16 cellular contexts compared by ENCODE assay signal in the genomic region with DNA sequence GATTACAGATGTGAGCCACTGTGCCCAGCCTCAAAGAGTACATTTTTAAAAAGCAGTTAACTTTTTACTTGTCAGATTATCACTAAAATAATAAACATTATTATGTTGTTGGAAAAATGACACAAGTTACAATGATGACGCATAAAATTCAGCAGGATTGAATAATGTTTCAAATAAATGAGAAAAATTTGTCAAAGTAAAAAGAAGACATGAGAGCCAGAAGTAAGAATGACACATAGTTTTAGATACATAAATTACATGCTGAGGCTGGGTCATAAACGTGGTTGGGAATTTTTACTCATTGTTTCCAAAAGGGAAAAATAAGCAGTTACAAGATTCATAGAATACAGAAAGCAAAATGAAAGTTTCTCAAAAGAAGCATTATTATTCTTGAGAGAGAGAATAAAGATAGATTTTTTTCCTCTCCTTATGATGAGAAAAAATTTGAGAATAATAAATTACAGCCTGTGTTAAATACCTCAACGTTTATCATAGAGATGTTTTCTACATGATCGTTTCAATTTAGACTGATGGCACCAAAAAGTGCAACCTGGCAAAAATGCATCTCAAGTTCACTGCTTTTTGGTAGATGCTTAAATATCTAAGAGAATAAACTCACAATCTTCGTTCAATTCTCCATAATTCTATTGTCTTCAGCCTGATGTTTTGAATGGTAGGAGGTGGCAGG. TPM values are rescaled to one million over a fixed set of nuclear protein-coding genes. Genes with fewer than 3 reads are reported as not detected.
DNase-seq lines count a peak whose midpoint lies in the region; ATAC-seq and TF ChIP-seq lines count a peak whose summit lies in the region.
"Had no signal": no experiment of that assay in that cellular context is flagged by ENCODE, and none has a peak within 500 bp of the region (broad histone marks: within the 10 kb centered on the region; RNA-seq: fewer than 3 reads in every experiment).

No MANE protein-coding gene starts in this region.

- H3K4me1 ChIP-seq in muscle layer of colon (ENCODE audit: insufficient read depth, low read length) (peaks cover 35% of the 10 kb centered on the region), thoracic aorta (ENCODE audit: control insufficient read depth in 1 of 2, low read depth in 2 of 2) (peaks cover 5 to 17% of the 10 kb centered on the region in 2 donors), heart left ventricle (no peaks in the 10 kb centered on the region)
- H3K4me1 ChIP-seq: SJSA1 had no signal

- no peaks in the 10 kb centered on the region for H3K9me3 Mint-ChIP-seq in chondrocyte (ENCODE audit: low read depth)

- ATAC-seq in thoracic aorta (ENCODE audit: insufficient number of reproducible peaks, low FRiP score, low read depth) (peak; percentile 58), HG03432 (IDR thresholded peaks at IDR 0.05; ENCODE audit: unreplicated experiment) (no peak), GM21737 (IDR thresholded peaks at IDR 0.05; ENCODE audit: unreplicated experiment) (no peak), heart left ventricle (no peak), HG03565 (IDR thresholded peaks at IDR 0.05; ENCODE audit: unreplicated experiment) (no peak)
- ATAC-seq: K562 had no signal

- WGBS in heart left ventricle, 4 donors: 81 to 85% (median 84%) methylated on average over 5 of the region's 5 CpGs

- no peak overlapping the region for H3K4me3 Mint-ChIP-seq in chondrocyte (ENCODE audit: unreplicated experiment)

- peaks cover 13% of the 10 kb centered on the region for H3K36me3 Mint-ChIP-seq in chondrocyte (ENCODE audit: low read depth)

- H3K36me3 ChIP-seq in muscle layer of colon (ENCODE audit: insufficient read depth, low read length) (no peaks in the 10 kb centered on the region), thoracic aorta (no peaks in the 10 kb centered on the region), heart left ventricle (peaks cover 0 to 100% (median 23%) of the 10 kb centered on the region in 9 donors)
- H3K36me3 ChIP-seq: SJSA1 had no signal

- no peak for TF ChIP-seq CTCF in chondrocyte (IDR thresholded peaks at IDR 0.05)
- no peak for TF ChIP-seq CTCF in thoracic aorta (IDR thresholded peaks at IDR 0.05)
- TF ChIP-seq CTCF in heart left ventricle (IDR thresholded peaks at IDR 0.05): no peak

- no peak overlapping the region for H3K9ac ChIP-seq in muscle layer of colon (ENCODE audit: low read length)

- peak; percentile 22 for DNase-seq in GM04504 (ENCODE audit: low read depth)
- DNase-seq in chondrocyte (ENCODE audit: low spot score): no peak
- no peak for DNase-seq in thoracic aorta (ENCODE audit: low spot score)
- DNase-seq in heart left ventricle: no peak
- DNase-seq: C1 segment of cervical spinal cord, DMS 273 treated with DMSO at 0.1 percent for 48 hours, H7, NCI-H1092 treated with DMSO at 0.1 percent for 48 hours, NCI-H1694 treated with DMSO at 0.1 percent for 48 hours, NCI-H69 had no signal

- H3K27me3 Mint-ChIP-seq in chondrocyte (ENCODE audit: low read depth): no peaks in the 10 kb centered on the region

- H3K4me3 ChIP-seq in muscle layer of colon (ENCODE audit: low read depth in 1 of 2, low read length in 2 of 2) (no peak overlapping the region), thoracic aorta (peak overlapping the region; percentile 37), heart left ventricle (no peak overlapping the region)
- H3K4me3 ChIP-seq: K562, SJSA1 had no signal

- H3K27me3 ChIP-seq in muscle layer of colon (ENCODE audit: control insufficient read depth in 1 of 2, insufficient read depth in 2 of 2, low read length in 2 of 2) (no peaks in the 10 kb centered on the region), thoracic aorta (replicated peaks; ENCODE audit: insufficient read depth) (no peaks in the 10 kb centered on the region), heart left ventricle (no peaks in the 10 kb centered on the region)
- H3K27me3 ChIP-seq: SJSA1 had no signal

- H3K27ac Mint-ChIP-seq in chondrocyte (ENCODE audit: unreplicated experiment): peak overlapping the region; percentile 19

- peaks cover 19% of the 10 kb centered on the region for H3K4me1 Mint-ChIP-seq in chondrocyte (ENCODE audit: low read depth)

- intact Hi-C loops in heart left ventricle (cut with DNase I): no loop called here

- no peaks in the 10 kb centered on the region for H3K9me3 ChIP-seq in muscle layer of colon (ENCODE audit: low read length)
- H3K9me3 ChIP-seq in thoracic aorta: no peaks in the 10 kb centered on the region
- H3K9me3 ChIP-seq in heart left ventricle: no peaks in the 10 kb centered on the region
- H3K9me3 ChIP-seq: SJSA1 had no signal

- TF ChIP-seq POLR2A in heart left ventricle (IDR thresholded peaks at IDR 0.05): no peak

- H3K27ac ChIP-seq in muscle layer of colon (ENCODE audit: low read depth, low read length): peak overlapping the region; percentile 55
- peak overlapping the region; percentile 55 to 69 for H3K27ac ChIP-seq in thoracic aorta
- H3K27ac ChIP-seq in heart left ventricle: peak overlapping the region in 1 of 12 donors; percentile 26
- H3K27ac ChIP-seq: SJSA1 had no signal

RNA-seq across cellular contexts. Expression of gene GUCY1B1, which starts 40.4 kb away (rescaled TPM):
- 13.7 to 21.5 TPM (median 20.5 TPM) in 3 replicates for total RNA-seq in chondrocyte
- 10 to 100 TPM; 32.7 to 34.1 TPM for total RNA-seq in thoracic aorta
- 10 to 100 TPM; 14.6 to 30.7 (median 18.7) TPM for total RNA-seq in heart left ventricle
- 10 to 100 TPM; 12.5 to 15.1 TPM for polyA plus RNA-seq in heart left ventricle
- total RNA-seq: K562 had no signal
- polyA plus RNA-seq: K562 had no signal
